27 cellular contexts compared by ENCODE assay signal in genomic region chr21:15781986-15782385, GRCh38.
"Had no signal": no experiment of that assay in that cellular context is flagged by ENCODE, and none has a peak within 500 bp of the region (broad histone marks: within the 10 kb centered on the region; RNA-seq: fewer than 3 reads in every experiment).

No MANE protein-coding gene starts in this region.

- H3K27ac ChIP-seq: brain microvascular endothelial cell, cardiac muscle cell, VCaP had no signal

- DNase-seq: activated CD4-positive, alpha-beta memory T cell treated with anti-CD3 and anti-CD28 coated beads for 36 hours; activated CD4-positive, alpha-beta T cell treated with anti-CD3 and anti-CD28 coated beads, Interleukin-2, amount 10 ng/mL, durations not matched to agents 7 days and 5 days; activated CD4-positive, CD25-positive, alpha-beta regulatory T cell; activated gamma-delta T cell treated with Interleukin-2 at 50 U/mL for 16 hours; activated naive CD4-positive, alpha-beta T cell treated with anti-CD3 and anti-CD28 coated beads, Interleukin-2, amount 10 ng/mL, durations not matched to agents 7 days and 5 days; activated naive CD8-positive, alpha-beta T cell treated with anti-CD3 and anti-CD28 coated beads for 36 hours; activated T-cell treated with anti-CD3 and anti-CD28 coated beads for 4 hours; activated T-cell treated with anti-CD3 and anti-CD28 coated beads, Interleukin-2, amount 50 U/mL, for 48 hours; brain microvascular endothelial cell; MG63; NCI-H1105; NCI-H1436 treated with DMSO at 0.1 percent for 48 hours; NCI-H187; NCI-H2081; NCI-H510A treated with DMSO at 0.1 percent for 48 hours; NCI-H69; NK-92 treated with Interleukin-12 subunit alpha and Interleukin-12 subunit beta, amount 100 ng/mL, for 24 hours; OCI-M1; RPMI8226; SIG-M5; T-cell; T-helper 2 cell; T1000 had no signal

- H3K27me3 ChIP-seq: brain microvascular endothelial cell, cardiac muscle cell, MG63 had no signal

- ATAC-seq: Panc1, T-cell had no signal

- FAIRE-seq: TTC549 had no signal

- H3K4me3 ChIP-seq: cardiac muscle cell, MG63 had no signal
